18 cellular contexts compared by ENCODE assay signal in genomic region chr6:71383476-71383875, GRCh38.
DNase-seq lines count a peak whose midpoint lies in the region; ATAC-seq, FAIRE-seq and TF ChIP-seq lines count a peak whose summit lies in the region.
"Had no signal": no experiment of that assay in that cellular context is flagged by ENCODE, and none has a peak within 500 bp of the region (broad histone marks: within the 10 kb centered on the region; RNA-seq: fewer than 3 reads in every experiment).

No MANE protein-coding gene starts in this region.

- H3K4me3 Mint-ChIP-seq in natural killer cell treated with Interleukin-12 subunit alpha and Interleukin-12 subunit beta and Interleukin-15 and Interleukin-18, amount 100 ng/mL, for 72 hours, result no peak overlapping the region
- H3K4me3 Mint-ChIP-seq: activated CD8-positive, alpha-beta T cell treated with anti-CD3 and anti-CD28 coated beads, Interleukin-2, amount 10 ng/mL, durations not matched to agents 7 days and 5 days; activated naive CD8-positive, alpha-beta T cell treated with anti-CD3 and anti-CD28 coated beads, Interleukin-2, amount 50 U/mL, for 24 hours; CD8-positive, alpha-beta memory T cell had no signal

- no peaks in the 10 kb centered on the region for H3K4me1 Mint-ChIP-seq in natural killer cell treated with Interleukin-12 subunit alpha and Interleukin-12 subunit beta and Interleukin-15 and Interleukin-18, amount 100 ng/mL, for 72 hours (ENCODE audit: low read depth in 2 of 2)
- H3K4me1 Mint-ChIP-seq: activated naive CD8-positive, alpha-beta T cell treated with anti-CD3 and anti-CD28 coated beads, Interleukin-2, amount 50 U/mL, for 24 hours; CD8-positive, alpha-beta memory T cell had no signal

- H3K36me3 Mint-ChIP-seq in natural killer cell treated with Interleukin-12 subunit alpha and Interleukin-12 subunit beta and Interleukin-15 and Interleukin-18, amount 100 ng/mL, for 72 hours, result no peaks in the 10 kb centered on the region
- H3K36me3 Mint-ChIP-seq: CD8-positive, alpha-beta memory T cell had no signal

- peak; percentile 18 for FAIRE-seq in bronchial epithelial cell (lab: Jason Lieb, UNC)
- no peak for FAIRE-seq in pancreas (lab: Jason Lieb, UNC)
- FAIRE-seq in kidney (lab: Jason Lieb, UNC), result no peak
- no peak for FAIRE-seq in RCC 7860 (lab: Jason Lieb, UNC)

- no peaks in the 10 kb centered on the region for H3K9me3 Mint-ChIP-seq in natural killer cell treated with Interleukin-12 subunit alpha and Interleukin-12 subunit beta and Interleukin-15 and Interleukin-18, amount 100 ng/mL, for 72 hours
- H3K9me3 Mint-ChIP-seq: activated naive CD8-positive, alpha-beta T cell treated with anti-CD3 and anti-CD28 coated beads, Interleukin-2, amount 50 U/mL, for 24 hours had no signal

- WGBS in pancreas, 2 donors, result 76 to 80% methylated on average over 4 of the region's 4 CpGs

- H3K27me3 ChIP-seq in bronchial epithelial cell (ENCODE audit: control insufficient read depth, insufficient read depth, low read length) (no peaks in the 10 kb centered on the region), pancreas (no peaks in the 10 kb centered on the region)
- H3K27me3 ChIP-seq: neutrophil, tibial nerve had no signal

- ATAC-seq in pancreas, result peak in 3 of 4 donors; percentile 40 to 57 (median 46)
- ATAC-seq in natural killer cell treated with Interleukin-12 subunit alpha and Interleukin-12 subunit beta and Interleukin-15 and Interleukin-18, amount 100 ng/mL, for 72 hours, result no peak
- ATAC-seq: activated CD8-positive, alpha-beta T cell treated with anti-CD3 and anti-CD28 coated beads, Interleukin-2, amount 10 ng/mL, durations not matched to agents 7 days and 5 days; activated naive CD8-positive, alpha-beta T cell treated with anti-CD3 and anti-CD28 coated beads, Interleukin-2, amount 50 U/mL, for 24 hours had no signal

- no peak overlapping the region for H3K27ac Mint-ChIP-seq in natural killer cell treated with Interleukin-12 subunit alpha and Interleukin-12 subunit beta and Interleukin-15 and Interleukin-18, amount 100 ng/mL, for 72 hours
- H3K27ac Mint-ChIP-seq: activated CD8-positive, alpha-beta T cell treated with anti-CD3 and anti-CD28 coated beads, Interleukin-2, amount 10 ng/mL, durations not matched to agents 7 days and 5 days; activated naive CD8-positive, alpha-beta T cell treated with anti-CD3 and anti-CD28 coated beads, Interleukin-2, amount 50 U/mL, for 24 hours had no signal

- no peak overlapping the region for H3K4me3 ChIP-seq in bronchial epithelial cell (ENCODE audit: low read depth, low read length)
- H3K4me3 ChIP-seq in pancreas, result no peak overlapping the region
- no peak overlapping the region for H3K4me3 ChIP-seq in kidney (ENCODE audit: low read length in 2 of 2)
- H3K4me3 ChIP-seq: HAP-1, tibial nerve had no signal

- DNase-seq in DMS53 (lab: John Stamatoyannopoulos, UW), result peak; percentile 40
- no peak for DNase-seq in DMS53 treated with DMSO at 0.1 percent for 48 hours (lab: John Stamatoyannopoulos, UW; ENCODE audit: unreplicated experiment)
- DNase-seq in NAMALWA (ENCODE audit: low spot score), result peak; percentile 37
- DNase-seq in bronchial epithelial cell (ENCODE audit: low read depth), result no peak
- peak in 1 of 6 donors; percentile 24 for DNase-seq in pancreas
- DNase-seq in kidney, result no peak
- DNase-seq in natural killer cell treated with Interleukin-12 subunit alpha and Interleukin-12 subunit beta and Interleukin-15 and Interleukin-18, amount 100 ng/mL, for 72 hours (ENCODE audit: low spot score), result no peak
- no peak for DNase-seq in RCC 7860 (ENCODE audit: low spot score)
- DNase-seq: 8988T; activated naive CD8-positive, alpha-beta T cell treated with anti-CD3 and anti-CD28 coated beads, Interleukin-2, amount 50 U/mL, for 24 hours; CD8-positive, alpha-beta memory T cell; central memory CD4-positive, alpha-beta T cell; GDM1; NCI-H226 had no signal

- intact Hi-C loops in pancreas (cut with DNase I) (loop anchor here in 2 of 3 donors (10.0 kb wide), 1 partner anchor 121 kb away; no protein-coding TSS in a partner anchor), kidney (cut with DNase I) (loop anchor here (10.0 kb wide), 1 partner anchor 121 kb away; no protein-coding TSS in a partner anchor)

- TF ChIP-seq CTCF in bronchial epithelial cell (IDR thresholded peaks at IDR 0.05; ENCODE audit: insufficient read depth, low read length, severe bottlenecking), result peak; percentile 3
- no peak for TF ChIP-seq CTCF in pancreas (IDR thresholded peaks at IDR 0.05)
- TF ChIP-seq CTCF in kidney (IDR thresholded peaks at IDR 0.05; ENCODE audit: borderline replicate concordance, extremely low read depth, insufficient read depth), result no peak

- peaks cover 0 to 6% of the 10 kb centered on the region in 2 donors for H3K27me3 Mint-ChIP-seq in natural killer cell treated with Interleukin-12 subunit alpha and Interleukin-12 subunit beta and Interleukin-15 and Interleukin-18, amount 100 ng/mL, for 72 hours

- no peaks in the 10 kb centered on the region for H3K36me3 ChIP-seq in bronchial epithelial cell (ENCODE audit: control insufficient read depth, insufficient read depth, low read length)
- H3K36me3 ChIP-seq in pancreas, result no peaks in the 10 kb centered on the region
- peaks cover 3 to 22% of the 10 kb centered on the region in 2 donors for H3K36me3 ChIP-seq in kidney (ENCODE audit: control insufficient read depth in 1 of 2, insufficient read depth in 2 of 2, low read length in 2 of 2)
- H3K36me3 ChIP-seq: HAP-1, neutrophil had no signal

- H3K4me1 ChIP-seq in pancreas (peaks cover 0 to 21% (median 4%) of the 10 kb centered on the region in 3 donors), kidney (ENCODE audit: control insufficient read depth in 1 of 2, insufficient read depth in 1 of 2, low read depth in 1 of 2, low read length in 2 of 2) (peaks cover 13 to 40% of the 10 kb centered on the region in 2 donors)
- H3K4me1 ChIP-seq: HAP-1 had no signal

- H3K9ac ChIP-seq in kidney (ENCODE audit: low read length in 2 of 2), result no peak overlapping the region

- no peaks in the 10 kb centered on the region for H3K9me3 ChIP-seq in pancreas
- no peaks in the 10 kb centered on the region for H3K9me3 ChIP-seq in kidney (ENCODE audit: control insufficient read depth in 1 of 2, low read length in 2 of 2)
- H3K9me3 ChIP-seq: HAP-1, neutrophil, tibial nerve had no signal

- H3K27ac ChIP-seq in pancreas (no peak overlapping the region), kidney (ENCODE audit: low read depth in 2 of 2, low read length in 2 of 2) (peak overlapping the region in 1 of 2 donors; percentile 19)
- H3K27ac ChIP-seq: neutrophil, tibial nerve had no signal

Comparison
In these comparisons a context has a peak if more than half of its experiments do, and no peak if none do; other contexts are left out.
1. DNase-seq: peak in DMS53 (single experiment) and NAMALWA (single experiment); none in DMS53 treated with DMSO at 0.1 percent for 48 hours (single experiment), bronchial epithelial cell (single experiment), kidney (single experiment), natural killer cell treated with Interleukin-12 subunit alpha and Interleukin-12 subunit beta and Interleukin-15 and Interleukin-18, amount 100 ng/mL, for 72 hours (single experiment) and RCC 7860 (single experiment).
2. ATAC-seq: peak in pancreas (3 of 4); none in natural killer cell treated with Interleukin-12 subunit alpha and Interleukin-12 subunit beta and Interleukin-15 and Interleukin-18, amount 100 ng/mL, for 72 hours (0 of 2).